34 cellular contexts compared by ENCODE assay signal in the genomic region with DNA sequence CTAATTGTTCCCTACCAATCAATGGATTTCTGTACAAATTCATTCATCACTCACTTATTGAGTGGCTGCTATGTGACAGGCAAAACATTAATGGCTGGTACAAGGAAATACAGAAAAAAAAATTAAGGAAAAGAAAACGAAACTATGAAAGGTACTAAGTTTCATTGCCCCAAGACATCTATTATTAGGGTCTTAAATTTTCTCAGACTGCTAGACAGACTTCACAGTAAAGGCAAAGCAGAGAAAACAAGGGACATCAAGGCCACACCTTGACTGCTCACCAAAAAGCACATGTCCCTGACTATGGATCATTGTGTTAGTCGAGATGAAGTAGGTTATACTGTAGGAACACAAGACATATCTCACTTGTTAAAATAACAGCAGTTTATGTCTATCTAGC. TPM values are rescaled to one million over a fixed set of nuclear protein-coding genes. Genes with fewer than 3 reads are reported as not detected.
"Had no signal": no experiment of that assay in that cellular context is flagged by ENCODE, and none has a peak within 500 bp of the region (broad histone marks: within the 10 kb centered on the region; RNA-seq: fewer than 3 reads in every experiment).

No MANE protein-coding gene starts in this region.

- H3K27me3 ChIP-seq: adrenal gland, body of pancreas, brain microvascular endothelial cell, breast epithelium had no signal

- FAIRE-seq: astrocyte, colon had no signal

- H3K9me3 ChIP-seq: adrenal gland, body of pancreas, breast epithelium had no signal

- H3K27ac ChIP-seq: adrenal gland, body of pancreas, brain microvascular endothelial cell, breast epithelium, WERI-Rb-1 had no signal

- H3K4me1 ChIP-seq: adrenal gland, body of pancreas, breast epithelium had no signal

- ATAC-seq: activated CD4-positive, alpha-beta T cell treated with anti-CD3 and anti-CD28 coated beads for 36 hours; activated CD4-positive, CD25-positive, alpha-beta regulatory T cell treated with anti-CD3 and anti-CD28 coated beads, Interleukin-2, amount 50 U/mL, for 24 hours; activated CD8-positive, alpha-beta memory T cell treated with anti-CD3 and anti-CD28 coated beads, Interleukin-2, amount 10 ng/mL, durations not matched to agents 7 days and 5 days; activated CD8-positive, alpha-beta T cell treated with anti-CD3 and anti-CD28 coated beads, Interleukin-2, amount 10 ng/mL, durations not matched to agents 7 days and 5 days; activated naive CD4-positive, alpha-beta T cell treated with anti-CD3 and anti-CD28 coated beads, Interleukin-2, amount 50 U/mL, for 72 hours; body of pancreas; WTC11 had no signal

- DNase-seq: activated CD4-positive, alpha-beta memory T cell treated with anti-CD3 and anti-CD28 coated beads, Interleukin-2, amount 10 ng/mL, durations not matched to agents 7 days and 5 days; activated CD4-positive, alpha-beta T cell treated with anti-CD3 and anti-CD28 coated beads for 1 hour; activated CD4-positive, alpha-beta T cell treated with anti-CD3 and anti-CD28 coated beads for 36 hours; activated CD4-positive, alpha-beta T cell treated with anti-CD3 and anti-CD28 coated beads for 48 hours; activated CD4-positive, alpha-beta T cell treated with anti-CD3 and anti-CD28 coated beads, Interleukin-2, amount 10 ng/mL, durations not matched to agents 7 days and 5 days; activated CD4-positive, alpha-beta T cell treated with anti-CD3 and anti-CD28 coated beads, Interleukin-2, amount 50 U/mL, for 48 hours; activated CD4-positive, CD25-positive, alpha-beta regulatory T cell; activated CD8-positive, alpha-beta memory T cell treated with anti-CD3 and anti-CD28 coated beads for 24 hours; activated CD8-positive, alpha-beta memory T cell treated with anti-CD3 and anti-CD28 coated beads, Interleukin-2, amount 10 ng/mL, durations not matched to agents 7 days and 5 days; activated CD8-positive, alpha-beta memory T cell treated with anti-CD3 and anti-CD28 coated beads, Interleukin-2, amount 50 U/mL, for 48 hours; activated CD8-positive, alpha-beta T cell treated with anti-CD3 and anti-CD28 coated beads, Interleukin-2, amount 10 ng/mL, durations not matched to agents 7 days and 5 days; activated effector memory CD4-positive, alpha-beta T cell treated with Interleukin-2 at 50 U/mL for 16 hours; activated gamma-delta T cell treated with Interleukin-2 at 50 U/mL for 16 hours; activated naive CD4-positive, alpha-beta T cell; activated naive CD4-positive, alpha-beta T cell treated with anti-CD3 and anti-CD28 coated beads for 36 hours; activated naive CD4-positive, alpha-beta T cell treated with anti-CD3 and anti-CD28 coated beads, Interleukin-2, amount 50 U/mL, for 16 hours; activated naive CD8-positive, alpha-beta T cell treated with anti-CD3 and anti-CD28 coated beads for 36 hours; activated T-cell treated with anti-CD3 and anti-CD28 coated beads, Interleukin-2, amount 50 U/mL, for 24 hours; activated T-cell treated with anti-CD3 and anti-CD28 coated beads, Interleukin-2, amount 50 U/mL, for 48 hours; adrenal gland; amniotic stem cell; aorta; body of pancreas; brain microvascular endothelial cell; central memory CD4-positive, alpha-beta T cell; T-helper 2 cell; T-helper 9 cell; WERI-Rb-1 had no signal

- H3K36me3 ChIP-seq: adrenal gland, brain microvascular endothelial cell, breast epithelium, WERI-Rb-1 had no signal

- H3K4me3 ChIP-seq: adrenal gland, body of pancreas, breast epithelium had no signal

RNA-seq across cellular contexts. Expression of a gene that starts 36.5 kb away (rescaled TPM):
- total RNA-seq: activated CD8-positive, alpha-beta T cell treated with anti-CD3 and anti-CD28 coated beads, Interleukin-2, amount 10 ng/mL, durations not matched to agents 7 days and 5 days had no signal
